In genomic region chr9:84617415-84617814, GRCh38 we compare ENCODE assay signal across 20 cellular contexts. TPM values are rescaled to one million over a fixed set of nuclear protein-coding genes. Genes with fewer than 3 reads are reported as not detected.
A peak's percentile ranks its signal among the peaks of the same experiment; 100 is the strongest.
DNase-seq lines count a peak whose midpoint lies in the region; ATAC-seq and TF ChIP-seq lines count a peak whose summit lies in the region.
"Had no signal": no experiment of that assay in that cellular context is flagged by ENCODE, and none has a peak within 500 bp of the region (broad histone marks: within the 10 kb centered on the region; RNA-seq: fewer than 3 reads in every experiment).

No MANE protein-coding gene starts in this region.

- no peak overlapping the region for H3K27ac Mint-ChIP-seq in endodermal cell
- H3K27ac Mint-ChIP-seq: H9 had no signal

- TF ChIP-seq POLR2A in breast epithelium (IDR thresholded peaks at IDR 0.05): no peak

- H3K9me3 ChIP-seq in SK-N-SH (no peaks in the 10 kb centered on the region), endodermal cell (ENCODE audit: control insufficient read depth, low read length) (no peaks in the 10 kb centered on the region), breast epithelium (no peaks in the 10 kb centered on the region)

- TF ChIP-seq CTCF in SK-N-SH (IDR thresholded peaks at IDR 0.05): no peak
- TF ChIP-seq CTCF in endodermal cell (conservative IDR thresholded peaks at IDR 0.05): no peak
- TF ChIP-seq CTCF in breast epithelium (IDR thresholded peaks at IDR 0.05): no peak

- POLR2A ChIA-PET in SK-N-SH (lab: Yijun Ruan, JAX): no interaction called here

- H3K27me3 Mint-ChIP-seq in endodermal cell (ENCODE audit: insufficient read depth): no peaks in the 10 kb centered on the region

- H3K4me1 Mint-ChIP-seq in endodermal cell: peaks cover 3% of the 10 kb centered on the region

- peak in 1 of 2 experiments; percentile 60; a peak in 2 of 4 replicates for TF ChIP-seq EP300 in SK-N-SH (IDR thresholded peaks at IDR 0.05; ENCODE audit: borderline replicate concordance in 1 of 2, low read depth in 1 of 2, low read length in 1 of 2)

- H3K4me3 Mint-ChIP-seq in endodermal cell: no peak overlapping the region
- H3K4me3 Mint-ChIP-seq: H9 had no signal

- H3K4me1 ChIP-seq in SK-N-SH (ENCODE audit: control insufficient read depth in 1 of 2, insufficient read depth in 2 of 2, low read depth in 1 of 2, low read length in 1 of 2): peaks cover 0 to 21% of the 10 kb centered on the region in 2 experiments; a peak in 2 of 4 replicates
- H3K4me1 ChIP-seq in endodermal cell (ENCODE audit: control insufficient read depth, insufficient read depth, low read length): no peaks in the 10 kb centered on the region
- no peaks in the 10 kb centered on the region for H3K4me1 ChIP-seq in breast epithelium

- H3K4me3 ChIP-seq in SK-N-SH (ENCODE audit: low read depth in 2 of 2, low read length in 1 of 2) (no peak overlapping the region), endodermal cell (ENCODE audit: low read length) (no peak overlapping the region), breast epithelium (no peak overlapping the region)
- H3K4me3 ChIP-seq: K562 had no signal

- DNase-seq in SK-N-SH (peak; percentile 26), NCI-H1105 treated with DMSO at 0.1 percent for 48 hours (lab: John Stamatoyannopoulos, UW) (peak; percentile 85), endodermal cell (no peak), breast epithelium (ENCODE audit: low spot score in 2 of 2) (no peak), AML-193 (lab: John Stamatoyannopoulos, UW) (no peak)
- DNase-seq: ACHN, GDM1, H9, NCI-H146, NCI-H2081, NCI-H226, NCI-H526, PC-3, RPMI8226, SHP77 treated with DMSO at 0.1 percent for 48 hours, T1000 had no signal

- H3K9me2 ChIP-seq in SK-N-SH: no peaks in the 10 kb centered on the region

- H3K27me3 ChIP-seq in SK-N-SH (ENCODE audit: insufficient read depth): no peaks in the 10 kb centered on the region
- no peaks in the 10 kb centered on the region for H3K27me3 ChIP-seq in endodermal cell (ENCODE audit: control insufficient read depth, insufficient read depth, low read length, poor library complexity, severe bottlenecking)
- H3K27me3 ChIP-seq in breast epithelium: no peaks in the 10 kb centered on the region

- WGBS in SK-N-SH (ENCODE audit: low lambda C conversion rate): 30% methylated on average over 3 of the region's 3 CpGs
- WGBS in endodermal cell (ENCODE audit: insufficient coverage in 1 of 2, insufficient read length in 1 of 2), 2 experiments: 91 to 100% methylated on average over 1 to 3 of the region's 3 CpGs

- no peaks in the 10 kb centered on the region for H3K36me3 ChIP-seq in SK-N-SH (replicated peaks in 1 of 2; ENCODE audit: control insufficient read depth in 1 of 2, insufficient read depth in 2 of 2, low read length in 1 of 2)
- no peaks in the 10 kb centered on the region for H3K36me3 ChIP-seq in endodermal cell (ENCODE audit: control insufficient read depth, insufficient read depth, low read length)
- H3K36me3 ChIP-seq in breast epithelium: no peaks in the 10 kb centered on the region

- ATAC-seq in SK-N-SH treated with all-trans-retinoic acid at 6 μM for 48 hours (no peak), HG03342 (IDR thresholded peaks at IDR 0.05; ENCODE audit: unreplicated experiment) (no peak)
- ATAC-seq: K562, PC-3 had no signal

- CTCF ChIA-PET in SK-N-SH (lab: Yijun Ruan, JAX): interaction anchor here (0.8 to 1.0 kb wide), 2 partner anchors 61 to 330 kb away, joined by 3 read pairs; no protein-coding TSS in a partner anchor

- no peaks in the 10 kb centered on the region for H3K9me3 Mint-ChIP-seq in endodermal cell
- H3K9me3 Mint-ChIP-seq: H9 had no signal

- no peaks in the 10 kb centered on the region; the same call in 1 of the 2 replicates for H3K79me2 ChIP-seq in SK-N-SH (ENCODE audit: insufficient read depth)

- no peaks in the 10 kb centered on the region for H3K36me3 Mint-ChIP-seq in endodermal cell (ENCODE audit: low read depth)

- H3K27ac ChIP-seq in SK-N-SH (ENCODE audit: low read depth in 2 of 2, low read length in 1 of 2): peak overlapping the region in 1 of 2 experiments; percentile 34; a peak in 1 of 4 replicates
- H3K27ac ChIP-seq in endodermal cell (ENCODE audit: low read depth, low read length): peak overlapping the region; percentile 39
- H3K27ac ChIP-seq in breast epithelium: no peak overlapping the region
- H3K27ac ChIP-seq: C4-2B had no signal

- H3K4me2 ChIP-seq in SK-N-SH: no peak overlapping the region

- H3K9ac ChIP-seq in SK-N-SH (no peak overlapping the region), endodermal cell (ENCODE audit: extremely low read depth, low read length, poor library complexity, severe bottlenecking) (no peak overlapping the region)

- H3F3A ChIP-seq in SK-N-SH (replicated peaks; ENCODE audit: insufficient read depth): no peaks in the 10 kb centered on the region

- no peaks in the 10 kb centered on the region for H4K20me1 ChIP-seq in SK-N-SH (ENCODE audit: insufficient read depth)

- intact Hi-C loops in breast epithelium (cut with DNase I; ENCODE audit: low total_unique reads): loop anchor here (5.0 kb wide), 1 partner anchor 290 kb away; no protein-coding TSS in a partner anchor

- no peak overlapping the region for H2AFZ ChIP-seq in SK-N-SH (ENCODE audit: low read depth)

- TF ChIP-seq RAD21 in SK-N-SH (IDR thresholded peaks at IDR 0.05; ENCODE audit: low read length): 0 out of 2 replicates have a peak, but pooled peaks have one; percentile 6

TF ChIP-seq in SK-N-SH, 30 proteins besides CTCF, POLR2A, EP300 and RAD21:
- TF ChIP-seq TEAD4 (IDR thresholded peaks at IDR 0.05; ENCODE audit: borderline replicate concordance, insufficient read depth) (no peak), CHD2 (IDR thresholded peaks at IDR 0.05; ENCODE audit: low read length, partially characterized antibody) (peak; percentile 45), GATA2 (CRISPR knock-in tag; IDR thresholded peaks at IDR 0.05) (peak; percentile 77), RFX5 (IDR thresholded peaks at IDR 0.05; ENCODE audit: low read length) (0 out of 2 replicates have a peak, but pooled peaks have one; percentile 30)

TF ChIP-seq in SK-N-SH treated with all-trans-retinoic acid at 6 μM for 48 hours, 23 proteins besides CTCF, POLR2A, EP300 and RAD21:
- TF ChIP-seq ZFP30 (CRISPR knock-in tag; IDR thresholded peaks at IDR 0.05): no peak

RNA-seq across cellular contexts. Expression of gene NTRK2, which starts 52.1 kb away (rescaled TPM):
- 0.05 and 0.16 TPM in 2 replicates for polyA plus RNA-seq in SK-N-SH (2012; rRNA removed)
- polyA plus RNA-seq in SK-N-SH (2012; cell fraction: cytosol; rRNA removed): 0.14 and 0.33 TPM in 2 replicates
- polyA plus RNA-seq in SK-N-SH (2012; cell fraction: nucleus; rRNA removed): 0.09 and 0.12 TPM in 2 replicates
- total RNA-seq in endodermal cell (under 1 TPM; 0.09 to 0.18 TPM), breast epithelium (100 to 1,000 TPM in 2 of 3 donors, 10 to 100 TPM in 1; 25.9 to 134 (median 112) TPM)
- polyA plus RNA-seq in endodermal cell (2013, experiment 1 of 2): 116 TPM
- 91.8 TPM for polyA plus RNA-seq in endodermal cell (2013, experiment 2 of 2)
- total RNA-seq: K562, PC-3 had no signal
- polyA plus RNA-seq: K562 had no signal

Comparison
In these comparisons a context has a peak if more than half of its experiments do, and no peak if none do; other contexts are left out.
1. DNase-seq: peak in SK-N-SH (single experiment) and NCI-H1105 treated with DMSO at 0.1 percent for 48 hours (single experiment); none in endodermal cell (single experiment), breast epithelium (0 of 2) and AML-193 (0 of 2).
2. RNA of gene NTRK2, which starts 52.1 kb away (total RNA-seq): 25.9 to 134 TPM in breast epithelium; 0.09 to 0.18 TPM in endodermal cell; every median in the first group is over 10 times any median in the second.